In the genomic region with DNA sequence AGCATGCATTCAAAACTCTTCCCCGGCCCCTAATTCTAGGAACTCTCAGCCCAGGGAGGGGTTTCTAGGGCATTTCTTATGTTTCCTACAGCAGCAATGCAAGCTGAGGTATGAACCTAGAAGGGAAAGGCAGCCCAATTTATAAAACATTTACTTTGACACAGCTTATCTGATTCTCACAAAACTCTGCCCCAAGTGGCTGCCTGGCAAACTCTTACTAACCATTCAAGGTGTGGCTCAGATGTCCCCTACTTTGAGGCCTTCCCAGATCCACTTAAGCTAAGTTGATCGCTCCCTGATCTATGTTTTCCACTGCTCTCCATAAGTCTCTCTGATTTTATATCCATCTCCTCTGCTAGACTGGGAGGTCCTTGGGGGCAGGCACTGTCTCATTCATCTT, we compare ENCODE assay signal across 12 cellular contexts. TPM values are rescaled to one million over a fixed set of nuclear protein-coding genes. Genes with fewer than 3 reads are reported as not detected.
DNase-seq lines count a peak whose midpoint lies in the region; ATAC-seq and TF ChIP-seq lines count a peak whose summit lies in the region.
"Had no signal": no experiment of that assay in that cellular context is flagged by ENCODE, and none has a peak within 500 bp of the region (broad histone marks: within the 10 kb centered on the region; RNA-seq: fewer than 3 reads in every experiment).

No MANE protein-coding gene starts in this region.

- peaks cover 3% of the 10 kb centered on the region for H3K36me3 Mint-ChIP-seq in activated naive CD8-positive, alpha-beta T cell
- peaks cover 26% of the 10 kb centered on the region for H3K36me3 Mint-ChIP-seq in activated naive CD8-positive, alpha-beta T cell treated with anti-CD3 and anti-CD28 coated beads, Interleukin-2, amount 50 U/mL, for 24 hours (ENCODE audit: low read depth)
- H3K36me3 Mint-ChIP-seq in endodermal cell (ENCODE audit: low read depth): no peaks in the 10 kb centered on the region
- H3K36me3 Mint-ChIP-seq in stimulated activated effector memory CD8-positive, alpha-beta T cell treated with anti-CD3 and anti-CD28 coated beads, Interleukin-12 subunit alpha, Interleukin-12 subunit beta, amount 100 ng/mL, for 72 hours: peaks cover 29% of the 10 kb centered on the region

- peaks cover 25% of the 10 kb centered on the region for H3K4me1 Mint-ChIP-seq in activated naive CD8-positive, alpha-beta T cell (ENCODE audit: low read depth)
- peaks cover 31% of the 10 kb centered on the region for H3K4me1 Mint-ChIP-seq in activated naive CD8-positive, alpha-beta T cell treated with anti-CD3 and anti-CD28 coated beads, Interleukin-2, amount 50 U/mL, for 24 hours
- peaks cover 32% of the 10 kb centered on the region for H3K4me1 Mint-ChIP-seq in endodermal cell
- peaks cover 56% of the 10 kb centered on the region for H3K4me1 Mint-ChIP-seq in stimulated activated effector memory CD8-positive, alpha-beta T cell treated with anti-CD3 and anti-CD28 coated beads, Interleukin-12 subunit alpha, Interleukin-12 subunit beta, amount 100 ng/mL, for 72 hours

- H4K20me1 ChIP-seq in OCI-LY3 (ENCODE audit: insufficient read depth, low read length): no peaks in the 10 kb centered on the region

- no peak for ATAC-seq in activated naive CD8-positive, alpha-beta T cell treated with anti-CD3 and anti-CD28 coated beads, Interleukin-2, amount 50 U/mL, for 24 hours
- no peak for ATAC-seq in stimulated activated effector memory CD8-positive, alpha-beta T cell treated with anti-CD3 and anti-CD28 coated beads, Interleukin-12 subunit alpha, Interleukin-12 subunit beta, amount 100 ng/mL, for 72 hours
- no peak for ATAC-seq in HG02763 (IDR thresholded peaks at IDR 0.05; ENCODE audit: unreplicated experiment)

- no peaks in the 10 kb centered on the region for H3K9me3 ChIP-seq in OCI-LY3 (ENCODE audit: insufficient read depth, low read length)
- H3K9me3 ChIP-seq in endodermal cell (ENCODE audit: control insufficient read depth, low read length): no peaks in the 10 kb centered on the region
- no peaks in the 10 kb centered on the region for H3K9me3 ChIP-seq in testis

- H3K4me3 Mint-ChIP-seq in activated naive CD8-positive, alpha-beta T cell: no peak overlapping the region
- H3K4me3 Mint-ChIP-seq in activated naive CD8-positive, alpha-beta T cell treated with anti-CD3 and anti-CD28 coated beads, Interleukin-2, amount 50 U/mL, for 24 hours: no peak overlapping the region
- H3K4me3 Mint-ChIP-seq in endodermal cell: no peak overlapping the region
- no peak overlapping the region for H3K4me3 Mint-ChIP-seq in stimulated activated effector memory CD8-positive, alpha-beta T cell treated with anti-CD3 and anti-CD28 coated beads, Interleukin-12 subunit alpha, Interleukin-12 subunit beta, amount 100 ng/mL, for 72 hours

- DNase-seq in activated naive CD8-positive, alpha-beta T cell treated with anti-CD3 and anti-CD28 coated beads, Interleukin-2, amount 50 U/mL, for 24 hours: no peak
- DNase-seq in endodermal cell (peak; percentile 59), testis (no peak), SHP77 (lab: John Stamatoyannopoulos, UW) (no peak)
- no peak for DNase-seq in stimulated activated effector memory CD8-positive, alpha-beta T cell treated with anti-CD3 and anti-CD28 coated beads, Interleukin-12 subunit alpha, Interleukin-12 subunit beta, amount 100 ng/mL, for 72 hours (ENCODE audit: low spot score in 2 of 2)
- DNase-seq: activated T-cell treated with anti-CD3 and anti-CD28 coated beads for 4 hours, C1 segment of cervical spinal cord, IMR-90, NCI-H526 treated with DMSO at 0.1 percent for 48 hours had no signal

- H3K4me1 ChIP-seq in OCI-LY3 (ENCODE audit: low read length) (no peaks in the 10 kb centered on the region), endodermal cell (ENCODE audit: control insufficient read depth, insufficient read depth, low read length) (peaks cover 15% of the 10 kb centered on the region), testis (peaks cover 36% of the 10 kb centered on the region)

- H2AFZ ChIP-seq in OCI-LY3 (ENCODE audit: low read depth, low read length): no peak overlapping the region

- H3K27me3 ChIP-seq in OCI-LY3 (ENCODE audit: low read depth, low read length): no peaks in the 10 kb centered on the region
- H3K27me3 ChIP-seq in endodermal cell (ENCODE audit: control insufficient read depth, insufficient read depth, low read length, poor library complexity, severe bottlenecking): no peaks in the 10 kb centered on the region
- no peaks in the 10 kb centered on the region for H3K27me3 ChIP-seq in testis

- H3K9ac ChIP-seq in OCI-LY3 (ENCODE audit: low read length) (no peak overlapping the region), endodermal cell (ENCODE audit: extremely low read depth, low read length, poor library complexity, severe bottlenecking) (no peak overlapping the region)

- no peak for TF ChIP-seq POLR2A in testis (IDR thresholded peaks at IDR 0.05)

- WGBS in endodermal cell (ENCODE audit: insufficient coverage in 1 of 2, insufficient read length in 1 of 2), 2 experiments: 97 to 100% methylated on average over 2 of the region's 2 CpGs
- 94 to 96% methylated on average over 2 of the region's 2 CpGs for WGBS in testis, 2 donors

- H3K27me3 Mint-ChIP-seq in activated naive CD8-positive, alpha-beta T cell: no peaks in the 10 kb centered on the region
- no peaks in the 10 kb centered on the region for H3K27me3 Mint-ChIP-seq in activated naive CD8-positive, alpha-beta T cell treated with anti-CD3 and anti-CD28 coated beads, Interleukin-2, amount 50 U/mL, for 24 hours
- H3K27me3 Mint-ChIP-seq in endodermal cell (ENCODE audit: insufficient read depth): no peaks in the 10 kb centered on the region

- peak overlapping the region; percentile 13 for H3K27ac Mint-ChIP-seq in activated naive CD8-positive, alpha-beta T cell
- H3K27ac Mint-ChIP-seq in activated naive CD8-positive, alpha-beta T cell treated with anti-CD3 and anti-CD28 coated beads, Interleukin-2, amount 50 U/mL, for 24 hours: no peak overlapping the region
- no peak overlapping the region for H3K27ac Mint-ChIP-seq in endodermal cell
- peak overlapping the region; percentile 41 for H3K27ac Mint-ChIP-seq in stimulated activated effector memory CD8-positive, alpha-beta T cell treated with anti-CD3 and anti-CD28 coated beads, Interleukin-12 subunit alpha, Interleukin-12 subunit beta, amount 100 ng/mL, for 72 hours

- TF ChIP-seq CTCF in OCI-LY3 (IDR thresholded peaks at IDR 0.05; ENCODE audit: low read depth, low read length): peak; percentile 34
- TF ChIP-seq CTCF in endodermal cell (conservative IDR thresholded peaks at IDR 0.05): peak; percentile 66
- TF ChIP-seq CTCF in testis (IDR thresholded peaks at IDR 0.05): no peak

- H3K4me3 ChIP-seq in OCI-LY3 (ENCODE audit: low read length) (no peak overlapping the region), endodermal cell (ENCODE audit: low read length) (no peak overlapping the region), testis (no peak overlapping the region)

- no peak overlapping the region for H3K27ac ChIP-seq in OCI-LY3 (ENCODE audit: low read length)
- no peak overlapping the region for H3K27ac ChIP-seq in endodermal cell (ENCODE audit: low read depth, low read length)
- H3K27ac ChIP-seq in testis: no peak overlapping the region

- no peaks in the 10 kb centered on the region for H3K79me2 ChIP-seq in OCI-LY3 (ENCODE audit: low read length)

- no peak overlapping the region for H3K4me2 ChIP-seq in OCI-LY3 (ENCODE audit: low read length)

- intact Hi-C loops in testis (cut with DNase I; ENCODE audit: low total_unique reads): no loop called here

- no peaks in the 10 kb centered on the region for H3K9me3 Mint-ChIP-seq in activated naive CD8-positive, alpha-beta T cell (ENCODE audit: low read depth)
- H3K9me3 Mint-ChIP-seq in activated naive CD8-positive, alpha-beta T cell treated with anti-CD3 and anti-CD28 coated beads, Interleukin-2, amount 50 U/mL, for 24 hours: no peaks in the 10 kb centered on the region
- no peaks in the 10 kb centered on the region for H3K9me3 Mint-ChIP-seq in endodermal cell
- H3K9me3 Mint-ChIP-seq in stimulated activated effector memory CD8-positive, alpha-beta T cell treated with anti-CD3 and anti-CD28 coated beads, Interleukin-12 subunit alpha, Interleukin-12 subunit beta, amount 100 ng/mL, for 72 hours: no peaks in the 10 kb centered on the region

- H3K36me3 ChIP-seq in OCI-LY3 (replicated peaks; ENCODE audit: low read depth, low read length): peaks cover 2% of the 10 kb centered on the region
- H3K36me3 ChIP-seq in endodermal cell (ENCODE audit: control insufficient read depth, insufficient read depth, low read length): peaks cover 3% of the 10 kb centered on the region
- H3K36me3 ChIP-seq in testis (ENCODE audit: low read depth, missing control alignments): no peaks in the 10 kb centered on the region

RNA-seq across cellular contexts. Expression of gene AK2, which starts 35.4 kb away (rescaled TPM):
- total RNA-seq in endodermal cell: 100 to 1,000 TPM; 114 to 118 TPM
- polyA plus RNA-seq in endodermal cell (2013, experiment 1 of 2): 131 TPM
- 97.3 TPM for polyA plus RNA-seq in endodermal cell (2013, experiment 2 of 2)
- total RNA-seq in testis: 100 to 1,000 TPM; 181 to 219 TPM
- polyA plus RNA-seq in testis (ENCODE audit: insufficient read depth, low read depth, low replicate concordance): 144 TPM

RNA-seq across cellular contexts. Expression of gene RNF19B, which starts 36.7 kb away (rescaled TPM):
- total RNA-seq in endodermal cell (10 to 100 TPM; 17.8 TPM), testis (100 to 1,000 TPM; 140 to 141 TPM)
- 13.1 TPM for polyA plus RNA-seq in endodermal cell (2013, experiment 1 of 2)
- polyA plus RNA-seq in endodermal cell (2013, experiment 2 of 2): 12.7 TPM
- 225 TPM for polyA plus RNA-seq in testis (ENCODE audit: insufficient read depth, low read depth, low replicate concordance)

Comparison
In these comparisons a context has a peak if more than half of its experiments do, and no peak if none do; other contexts are left out.
1. H3K27ac Mint-ChIP-seq: peak in activated naive CD8-positive, alpha-beta T cell (single experiment) and stimulated activated effector memory CD8-positive, alpha-beta T cell treated with anti-CD3 and anti-CD28 coated beads, Interleukin-12 subunit alpha, Interleukin-12 subunit beta, amount 100 ng/mL, for 72 hours (single experiment); none in activated naive CD8-positive, alpha-beta T cell treated with anti-CD3 and anti-CD28 coated beads, Interleukin-2, amount 50 U/mL, for 24 hours (single experiment) and endodermal cell (single experiment).
2. CTCF ChIP-seq: peak in OCI-LY3 (single experiment) and endodermal cell (single experiment); none in testis (0 of 3).
3. RNA of gene RNF19B, which starts 36.7 kb away (total RNA-seq): 140 to 141 TPM in testis; 17.8 TPM in endodermal cell; every median in the first group is over 4 times any median in the second.